In genomic region chr10:6885284-6885683, GRCh38 we compare ENCODE assay signal across 21 cellular contexts.
DNase-seq lines count a peak whose midpoint lies in the region; ATAC-seq and TF ChIP-seq lines count a peak whose summit lies in the region.
"Had no signal": no experiment of that assay in that cellular context is flagged by ENCODE, and none has a peak within 500 bp of the region (broad histone marks: within the 10 kb centered on the region; RNA-seq: fewer than 3 reads in every experiment).

No MANE protein-coding gene starts in this region.

- H2AFZ ChIP-seq in DND-41 (ENCODE audit: low read depth, low read length), result peak overlapping the region; percentile 57

- H3K27ac Mint-ChIP-seq in activated naive CD8-positive, alpha-beta T cell treated with anti-CD3 and anti-CD28 coated beads, Interleukin-2, amount 10 ng/mL, durations not matched to agents 7 days and 5 days, result peak overlapping the region; percentile 5
- H3K27ac Mint-ChIP-seq in activated naive CD8-positive, alpha-beta T cell treated with anti-CD3 and anti-CD28 coated beads for 36 hours, result no peak overlapping the region
- H3K27ac Mint-ChIP-seq: HFFc6, T-cell had no signal

- H3K27me3 Mint-ChIP-seq in activated naive CD8-positive, alpha-beta T cell treated with anti-CD3 and anti-CD28 coated beads, Interleukin-2, amount 10 ng/mL, durations not matched to agents 7 days and 5 days, result peaks cover 28% of the 10 kb centered on the region
- H3K27me3 Mint-ChIP-seq in activated naive CD8-positive, alpha-beta T cell treated with anti-CD3 and anti-CD28 coated beads for 36 hours, result peaks cover 11% of the 10 kb centered on the region

- TF ChIP-seq CTCF in DND-41 (IDR thresholded peaks at IDR 0.05; ENCODE audit: borderline replicate concordance, extremely low read depth, low read length, poor library complexity, severe bottlenecking) (no peak), NB4 (IDR thresholded peaks at IDR 0.05; ENCODE audit: low read depth, low read length) (no peak)

- no peak overlapping the region; the same call in 1 of the 2 replicates for H3K9ac ChIP-seq in DND-41 (ENCODE audit: low read depth, low read length)

- H3K36me3 Mint-ChIP-seq in activated naive CD8-positive, alpha-beta T cell treated with anti-CD3 and anti-CD28 coated beads, Interleukin-2, amount 10 ng/mL, durations not matched to agents 7 days and 5 days, result no peaks in the 10 kb centered on the region
- H3K36me3 Mint-ChIP-seq in activated naive CD8-positive, alpha-beta T cell treated with anti-CD3 and anti-CD28 coated beads for 36 hours, result no peaks in the 10 kb centered on the region
- H3K36me3 Mint-ChIP-seq: T-cell had no signal

- POLR2A ChIA-PET in activated naive CD8-positive, alpha-beta T cell treated with anti-CD3 and anti-CD28 coated beads, Interleukin-2, amount 10 ng/mL, durations not matched to agents 7 days and 5 days (lab: Charles Lee), result no interaction called here

- H3K36me3 ChIP-seq in DND-41 (ENCODE audit: insufficient read depth, low read length), result no peaks in the 10 kb centered on the region

- H3K79me2 ChIP-seq in DND-41 (ENCODE audit: insufficient read depth, low read length), result no peaks in the 10 kb centered on the region

- peak overlapping the region; percentile 43; the same call in 1 of the 2 replicates for H3K4me2 ChIP-seq in DND-41 (ENCODE audit: insufficient read depth, low read length)

- no peaks in the 10 kb centered on the region for H3K27me3 ChIP-seq in DND-41 (ENCODE audit: insufficient read depth, low read length, poor library complexity)

- H4K20me1 ChIP-seq in DND-41 (ENCODE audit: insufficient read depth, low read length), result no peaks in the 10 kb centered on the region

- peaks cover 13% of the 10 kb centered on the region for H3K4me1 Mint-ChIP-seq in activated naive CD8-positive, alpha-beta T cell treated with anti-CD3 and anti-CD28 coated beads, Interleukin-2, amount 10 ng/mL, durations not matched to agents 7 days and 5 days
- H3K4me1 Mint-ChIP-seq in activated naive CD8-positive, alpha-beta T cell treated with anti-CD3 and anti-CD28 coated beads for 36 hours, result peaks cover 5% of the 10 kb centered on the region

- DNase-seq in activated naive CD8-positive, alpha-beta T cell treated with anti-CD3 and anti-CD28 coated beads, Interleukin-2, amount 10 ng/mL, durations not matched to agents 7 days and 5 days, result no peak
- no peak for DNase-seq in activated naive CD8-positive, alpha-beta T cell treated with anti-CD3 and anti-CD28 coated beads for 36 hours
- DNase-seq in DND-41 (no peak), NB4 (ENCODE audit: low read depth) (peak; percentile 1), retina (no peak), NCI-H187 (lab: John Stamatoyannopoulos, UW) (no peak)
- no peak for DNase-seq in stimulated activated CD4-positive, alpha-beta T cell treated with anti-CD3 and anti-CD28 coated beads, Interleukin-1b, Interleukin-23, amount 100 ng/mL, for 48 hours
- DNase-seq: DMS79 treated with DMSO at 0.1 percent for 48 hours, H7, HFFc6, NCI-H1105 treated with DMSO at 0.1 percent for 48 hours, NCI-H187 treated with DMSO at 0.1 percent for 48 hours, NCI-H345, NCI-H524 treated with DMSO at 0.1 percent for 48 hours, PC-3, SIG-M5, T-cell had no signal

- H3K9me3 Mint-ChIP-seq in activated naive CD8-positive, alpha-beta T cell treated with anti-CD3 and anti-CD28 coated beads, Interleukin-2, amount 10 ng/mL, durations not matched to agents 7 days and 5 days, result peaks cover 2% of the 10 kb centered on the region
- H3K9me3 Mint-ChIP-seq in activated naive CD8-positive, alpha-beta T cell treated with anti-CD3 and anti-CD28 coated beads for 36 hours, result no peaks in the 10 kb centered on the region
- H3K9me3 Mint-ChIP-seq: T-cell had no signal

- peaks cover 11% of the 10 kb centered on the region for H3K4me1 ChIP-seq in DND-41 (ENCODE audit: insufficient read depth, low read length)

- no peak overlapping the region for H3K4me3 ChIP-seq in DND-41 (ENCODE audit: low read depth in 1 of 2, low read length in 2 of 2)
- H3K4me3 ChIP-seq in NB4 (ENCODE audit: low read depth, low read length), result no peak overlapping the region
- H3K4me3 ChIP-seq: K562 had no signal

- ATAC-seq in activated naive CD8-positive, alpha-beta T cell treated with anti-CD3 and anti-CD28 coated beads, Interleukin-2, amount 10 ng/mL, durations not matched to agents 7 days and 5 days (ENCODE audit: low read depth), result peak; percentile 42
- peak; percentile 67 for ATAC-seq in DND-41 (ENCODE audit: insufficient read depth, low read depth)
- ATAC-seq: K562, PC-3, SK-N-SH treated with all-trans-retinoic acid at 6 μM for 48 hours, T-cell had no signal

- TF ChIP-seq POLR2A in NB4 (IDR thresholded peaks at IDR 0.05; ENCODE audit: extremely low read depth, insufficient read length), result no peak

- H3K4me3 Mint-ChIP-seq in activated naive CD8-positive, alpha-beta T cell treated with anti-CD3 and anti-CD28 coated beads, Interleukin-2, amount 10 ng/mL, durations not matched to agents 7 days and 5 days, result peak overlapping the region; percentile 14
- no peak overlapping the region for H3K4me3 Mint-ChIP-seq in activated naive CD8-positive, alpha-beta T cell treated with anti-CD3 and anti-CD28 coated beads for 36 hours
- H3K4me3 Mint-ChIP-seq: HFFc6, T-cell had no signal

- no peaks in the 10 kb centered on the region for H3K9me3 ChIP-seq in DND-41 (ENCODE audit: insufficient read depth, low read length, severe bottlenecking)

- peak overlapping the region; percentile 39; the same call in 1 of the 2 replicates for H3K27ac ChIP-seq in DND-41 (ENCODE audit: low read length)
- H3K27ac ChIP-seq: C4-2B, RWPE1 had no signal
